22 cellular contexts compared by ENCODE assay signal in genomic region chr14:75439989-75440388, GRCh38. TPM values are rescaled to one million over a fixed set of nuclear protein-coding genes. Genes with fewer than 3 reads are reported as not detected.
DNase-seq lines count a peak whose midpoint lies in the region; ATAC-seq, FAIRE-seq and TF ChIP-seq lines count a peak whose summit lies in the region.
"Had no signal": no experiment of that assay in that cellular context is flagged by ENCODE, and none has a peak within 500 bp of the region (broad histone marks: within the 10 kb centered on the region; RNA-seq: fewer than 3 reads in every experiment).

No MANE protein-coding gene starts in this region.

- H2AFZ ChIP-seq in astrocyte (ENCODE audit: low read depth, low read length), result no peak overlapping the region
- H2AFZ ChIP-seq in trophoblast cell (ENCODE audit: insufficient read depth, low read length, poor library complexity), result no peak overlapping the region
- H2AFZ ChIP-seq: hepatocyte, neural progenitor cell had no signal

- H3K79me1 ChIP-seq in trophoblast cell (ENCODE audit: low read length), result peaks cover 5% of the 10 kb centered on the region

- peak; percentile 52 for ATAC-seq in GM18520 (IDR thresholded peaks at IDR 0.05; ENCODE audit: unreplicated experiment)
- peak; percentile 79 for ATAC-seq in HG02798 (IDR thresholded peaks at IDR 0.05; ENCODE audit: poor library complexity, unreplicated experiment)
- no peak for ATAC-seq in GM18519 (IDR thresholded peaks at IDR 0.05; ENCODE audit: low FRiP score, unreplicated experiment)
- ATAC-seq: activated naive CD8-positive, alpha-beta T cell treated with anti-CD3 and anti-CD28 coated beads, Interleukin-2, amount 50 U/mL, for 24 hours; stimulated activated naive CD8-positive, alpha-beta T cell treated with anti-CD3 and anti-CD28 coated beads, Interleukin-15, amount 100 ng/mL, for 72 hours; T-helper 17 cell had no signal

- H3K9me3 ChIP-seq in astrocyte (ENCODE audit: insufficient read depth, low read depth, low read length) (no peaks in the 10 kb centered on the region), trophoblast cell (ENCODE audit: insufficient read depth, low read depth, low read length) (no peaks in the 10 kb centered on the region)
- H3K9me3 ChIP-seq: vagina had no signal

- peaks cover 22% of the 10 kb centered on the region for H4K20me1 ChIP-seq in astrocyte (ENCODE audit: insufficient read depth, low read length)

- no peaks in the 10 kb centered on the region for H3K9me3 Mint-ChIP-seq in astrocyte (ENCODE audit: unreplicated experiment)
- H3K9me3 Mint-ChIP-seq: activated naive CD8-positive, alpha-beta T cell treated with anti-CD3 and anti-CD28 coated beads, Interleukin-2, amount 50 U/mL, for 24 hours; CD4-positive, alpha-beta T cell; neural progenitor cell; stimulated activated naive CD8-positive, alpha-beta T cell treated with anti-CD3 and anti-CD28 coated beads, Interleukin-15, amount 100 ng/mL, for 72 hours had no signal

- no peak overlapping the region for H2AK5ac ChIP-seq in trophoblast cell (ENCODE audit: low read length)

- no peaks in the 10 kb centered on the region for H3K79me2 ChIP-seq in astrocyte (ENCODE audit: insufficient read depth, low read length)
- peaks cover 8% of the 10 kb centered on the region for H3K79me2 ChIP-seq in trophoblast cell (ENCODE audit: control insufficient read depth, insufficient read depth, low read length, poor library complexity)

- peaks cover 55% of the 10 kb centered on the region for H3K36me3 Mint-ChIP-seq in astrocyte (ENCODE audit: low read depth, unreplicated experiment)
- H3K36me3 Mint-ChIP-seq: neural progenitor cell had no signal

- H3K4me1 Mint-ChIP-seq in astrocyte (ENCODE audit: low read depth, unreplicated experiment), result peaks cover 35% of the 10 kb centered on the region

- H4K12ac ChIP-seq in trophoblast cell (ENCODE audit: low read depth, low read length), result no peak overlapping the region

- H3K4me2 ChIP-seq in astrocyte (ENCODE audit: low read length) (no peak overlapping the region), trophoblast cell (ENCODE audit: low read length) (no peak overlapping the region)
- H3K4me2 ChIP-seq: hepatocyte, neural progenitor cell had no signal

- no peak overlapping the region for H4K91ac ChIP-seq in trophoblast cell (ENCODE audit: low read depth, low read length)

- no peak for DNase-seq in astrocyte (ENCODE audit: low read depth)
- DNase-seq in trophoblast cell, result no peak
- no peak for DNase-seq in NCI-H510A (lab: John Stamatoyannopoulos, UW)
- no peak for DNase-seq in GF-D8 (lab: John Stamatoyannopoulos, UW)
- DNase-seq in NK-92 treated with Interleukin-12 subunit alpha and Interleukin-12 subunit beta, amount 100 ng/mL, for 24 hours (lab: John Stamatoyannopoulos, UW), result no peak
- DNase-seq: activated CD4-positive, CD25-positive, alpha-beta regulatory T cell; activated naive CD8-positive, alpha-beta T cell treated with anti-CD3 and anti-CD28 coated beads, Interleukin-2, amount 50 U/mL, for 24 hours; CD4-positive, alpha-beta T cell; DMS79 treated with DMSO at 0.1 percent for 48 hours; HCEC 1CT; NCI-H1694 treated with DMSO at 0.1 percent for 48 hours; NCI-H446 treated with DMSO at 0.1 percent for 48 hours; SIG-M5; stimulated activated naive CD8-positive, alpha-beta T cell treated with anti-CD3 and anti-CD28 coated beads, Interleukin-15, amount 100 ng/mL, for 72 hours; T-helper 17 cell had no signal

- H3K4me3 ChIP-seq in astrocyte (ENCODE audit: insufficient read depth, low read depth, low read length), result no peak overlapping the region
- no peak overlapping the region for H3K4me3 ChIP-seq in trophoblast cell (ENCODE audit: low read depth, low read length)
- H3K4me3 ChIP-seq: cardiac muscle cell, hepatocyte, neural progenitor cell, vagina had no signal

- peak overlapping the region; percentile 2 for H3K4ac ChIP-seq in trophoblast cell (ENCODE audit: low read depth, low read length)

- no peak overlapping the region for H3K27ac ChIP-seq in astrocyte (ENCODE audit: low read depth, low read length)
- H3K27ac ChIP-seq in trophoblast cell (ENCODE audit: low read depth, low read length), result no peak overlapping the region
- H3K27ac ChIP-seq: cardiac muscle cell, hepatocyte, neural progenitor cell had no signal

- no CpG with 5 or more reads among the region's 13 CpGs for whole genome bisulfite sequencing in trophoblast cell (ENCODE audit: extremely low coverage, insufficient coverage, insufficient read length)

- H3K23ac ChIP-seq in trophoblast cell (ENCODE audit: low read length), result no peak overlapping the region

- peak overlapping the region; percentile 25 for H3K18ac ChIP-seq in trophoblast cell (ENCODE audit: low read length)

- no peak overlapping the region for H3K27ac Mint-ChIP-seq in astrocyte (ENCODE audit: unreplicated experiment)
- H3K27ac Mint-ChIP-seq: activated naive CD8-positive, alpha-beta T cell treated with anti-CD3 and anti-CD28 coated beads, Interleukin-2, amount 50 U/mL, for 24 hours; CD4-positive, alpha-beta T cell; neural progenitor cell; stimulated activated naive CD8-positive, alpha-beta T cell treated with anti-CD3 and anti-CD28 coated beads, Interleukin-15, amount 100 ng/mL, for 72 hours; T-helper 17 cell had no signal

- FAIRE-seq in astrocyte (lab: Jason Lieb, UNC), result no peak

- H3K9ac ChIP-seq in astrocyte (ENCODE audit: low read length) (no peak overlapping the region), trophoblast cell (ENCODE audit: low read length) (no peak overlapping the region)
- H3K9ac ChIP-seq: neural progenitor cell had no signal

- H3K27me3 Mint-ChIP-seq in astrocyte (ENCODE audit: low read depth, unreplicated experiment), result no peaks in the 10 kb centered on the region
- H3K27me3 Mint-ChIP-seq: activated naive CD8-positive, alpha-beta T cell treated with anti-CD3 and anti-CD28 coated beads, Interleukin-2, amount 50 U/mL, for 24 hours; CD4-positive, alpha-beta T cell had no signal

- no peak overlapping the region for H2BK120ac ChIP-seq in trophoblast cell (ENCODE audit: insufficient read depth, low read length, poor library complexity)

- H3K36me3 ChIP-seq in astrocyte (ENCODE audit: insufficient read depth, low read length) (peaks cover 6% of the 10 kb centered on the region), trophoblast cell (ENCODE audit: control insufficient read depth in 1 of 2, insufficient read depth in 2 of 2, low read length in 2 of 2) (peaks cover 49 to 59% of the 10 kb centered on the region in 2 experiments)
- H3K36me3 ChIP-seq: cardiac muscle cell, neural progenitor cell had no signal

- no peak overlapping the region for H2BK5ac ChIP-seq in trophoblast cell (ENCODE audit: low read depth, low read length, poor library complexity)

- H3K14ac ChIP-seq in trophoblast cell (ENCODE audit: low read length), result no peak overlapping the region

- no peak for TF ChIP-seq CTCF in astrocyte (IDR thresholded peaks at IDR 0.05; ENCODE audit: insufficient read depth, low read depth, low read length)

- H3K4me1 ChIP-seq in astrocyte (ENCODE audit: insufficient read depth, low read length) (no peaks in the 10 kb centered on the region), trophoblast cell (ENCODE audit: control insufficient read depth in 1 of 2, insufficient read depth in 2 of 2, low read length in 2 of 2) (peaks cover 26 to 38% of the 10 kb centered on the region in 2 experiments)

- no peak overlapping the region for H2BK12ac ChIP-seq in trophoblast cell (ENCODE audit: low read length)

- H4K8ac ChIP-seq in trophoblast cell (ENCODE audit: low read depth, low read length), result no peak overlapping the region

- H3K27me3 ChIP-seq in astrocyte (ENCODE audit: insufficient read depth, low read length), result no peaks in the 10 kb centered on the region
- no peaks in the 10 kb centered on the region for H3K27me3 ChIP-seq in trophoblast cell (ENCODE audit: insufficient read depth, low read length)
- H3K27me3 ChIP-seq: cardiac muscle cell, hepatocyte, neural progenitor cell, vagina had no signal

- H3K4me3 Mint-ChIP-seq in astrocyte (ENCODE audit: unreplicated experiment), result peak overlapping the region; percentile 11
- H3K4me3 Mint-ChIP-seq: activated naive CD8-positive, alpha-beta T cell treated with anti-CD3 and anti-CD28 coated beads, Interleukin-2, amount 50 U/mL, for 24 hours; CD4-positive, alpha-beta T cell; neural progenitor cell; stimulated activated naive CD8-positive, alpha-beta T cell treated with anti-CD3 and anti-CD28 coated beads, Interleukin-15, amount 100 ng/mL, for 72 hours; T-helper 17 cell had no signal

RNA-seq across cellular contexts. Expression of gene JDP2, which starts 12.2 kb away (rescaled TPM):
- 79.5 and 80.6 TPM in 2 replicates for total RNA-seq in astrocyte
- polyA plus RNA-seq in trophoblast cell (2013), result 39.5 and 42.3 TPM in 2 replicates
